In the genomic region with DNA sequence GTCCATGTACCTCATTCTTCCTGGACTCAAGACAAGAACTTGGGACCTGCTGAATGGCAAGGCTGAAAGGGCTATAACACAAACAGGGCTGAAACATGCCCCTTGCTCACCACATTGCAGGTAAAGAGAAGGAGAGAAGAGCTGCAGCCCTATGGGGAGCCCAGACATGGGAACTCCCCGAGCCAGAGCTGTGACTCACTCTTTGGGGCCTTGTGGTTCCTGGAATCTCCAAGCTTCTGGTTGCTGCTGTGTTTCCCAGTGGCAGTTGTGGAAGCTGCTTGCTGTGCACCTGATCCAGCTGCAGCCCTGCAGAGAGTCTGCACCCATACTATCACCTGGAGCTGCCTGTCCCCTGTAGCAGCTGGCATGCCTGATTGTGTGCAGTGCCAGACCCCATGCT, we compare ENCODE assay signal across 23 cellular contexts.
"Had no signal": no experiment of that assay in that cellular context is flagged by ENCODE, and none has a peak within 500 bp of the region (broad histone marks: within the 10 kb centered on the region; RNA-seq: fewer than 3 reads in every experiment).

No MANE protein-coding gene starts in this region.

- DNase-seq: activated CD4-positive, alpha-beta memory T cell treated with anti-CD3 and anti-CD28 coated beads for 36 hours; activated CD4-positive, alpha-beta T cell treated with anti-CD3 and anti-CD28 coated beads for 4 hours; activated naive CD8-positive, alpha-beta T cell treated with anti-CD3 and anti-CD28 coated beads for 36 hours; activated T-cell treated with anti-CD3 and anti-CD28 coated beads for 4 hours; amygdala; body of pancreas; hypothalamus; kidney; left lung; nephron progenitor cell; nucleus accumbens; stimulated activated CD4-positive, alpha-beta T cell treated with anti-CD3 and anti-CD28 coated beads, Interleukin-12 subunit alpha, Interleukin-12 subunit beta, amount 100 ng/mL, for 4 hours; stimulated activated CD4-positive, alpha-beta T cell treated with anti-CD3 and anti-CD28 coated beads, Interleukin-1b, Interleukin-23, amount 100 ng/mL, for 48 hours; stimulated activated naive CD8-positive, alpha-beta T cell treated with anti-CD3 and anti-CD28 coated beads, Interleukin-15, Interleukin-2, amounts not matched to agents 100 U/mL and 50 U/mL, for 24 hours; uterus had no signal

- H3K27me3 Mint-ChIP-seq: activated naive CD8-positive, alpha-beta T cell treated with anti-CD3 and anti-CD28 coated beads for 36 hours; central memory CD8-positive, alpha-beta T cell had no signal

- H3K4me3 ChIP-seq: body of pancreas, coronary artery, left lung, tibial nerve, uterus had no signal

- H3K27me3 ChIP-seq: body of pancreas, left lung, tibial nerve, uterus had no signal

- H3K4me1 Mint-ChIP-seq: activated naive CD8-positive, alpha-beta T cell treated with anti-CD3 and anti-CD28 coated beads for 36 hours; central memory CD8-positive, alpha-beta T cell had no signal

- H3K27ac ChIP-seq: body of pancreas, coronary artery, left lung, tibial nerve, uterus had no signal

- H3K4me1 ChIP-seq: body of pancreas, left lung, uterus had no signal

- H3K27ac Mint-ChIP-seq: activated CD4-positive, alpha-beta memory T cell treated with anti-CD3 and anti-CD28 coated beads for 36 hours; activated naive CD8-positive, alpha-beta T cell treated with anti-CD3 and anti-CD28 coated beads for 36 hours; activated T-helper 1 cell treated with anti-CD3 and anti-CD28 coated beads, Interleukin-12 subunit alpha, Interleukin-12 subunit beta, Interleukin-2, Interleukin-4 antibody, amounts not matched to agents 30 ng/mL and 10 ng/mL and 1 ng/mL, durations not matched to agents 14 hours and 24 hours and 36 hours; nephron progenitor cell; T-helper 2 cell treated with Interferon-gamma antibody and Interleukin-4, amounts not matched to agents 5 μg/mL and 100 μg/mL, for 36 hours; WTC11 had no signal

- H3K9me3 ChIP-seq: body of pancreas, uterus had no signal

- H3K36me3 ChIP-seq: left lung, tibial nerve, uterus had no signal

- H3K9me3 Mint-ChIP-seq: activated naive CD8-positive, alpha-beta T cell treated with anti-CD3 and anti-CD28 coated beads for 36 hours had no signal

- FAIRE-seq: endometrium, kidney, TTC549 had no signal

- H3K4me3 Mint-ChIP-seq: activated CD4-positive, alpha-beta memory T cell treated with anti-CD3 and anti-CD28 coated beads for 36 hours; activated naive CD8-positive, alpha-beta T cell treated with anti-CD3 and anti-CD28 coated beads for 36 hours; activated T-helper 1 cell treated with anti-CD3 and anti-CD28 coated beads, Interleukin-12 subunit alpha, Interleukin-12 subunit beta, Interleukin-2, Interleukin-4 antibody, amounts not matched to agents 30 ng/mL and 10 ng/mL and 1 ng/mL, durations not matched to agents 14 hours and 24 hours and 36 hours; central memory CD8-positive, alpha-beta T cell; nephron progenitor cell; T-helper 2 cell treated with Interferon-gamma antibody and Interleukin-4, amounts not matched to agents 5 μg/mL and 100 μg/mL, for 36 hours; WTC11 had no signal

- H3K36me3 Mint-ChIP-seq: activated CD4-positive, alpha-beta memory T cell treated with anti-CD3 and anti-CD28 coated beads for 36 hours; activated naive CD8-positive, alpha-beta T cell treated with anti-CD3 and anti-CD28 coated beads for 36 hours had no signal
